In genomic region chr15:73019733-73020132, GRCh38 we compare ENCODE assay signal across 31 cellular contexts.
"Had no signal": no experiment of that assay in that cellular context is flagged by ENCODE, and none has a peak within 500 bp of the region (broad histone marks: within the 10 kb centered on the region; RNA-seq: fewer than 3 reads in every experiment).

No MANE protein-coding gene starts in this region.

- FAIRE-seq: bronchial epithelial cell had no signal

- H3K4me2 ChIP-seq: PC-9 had no signal

- H2AFZ ChIP-seq: PC-9 had no signal

- DNase-seq: activated CD4-positive, alpha-beta memory T cell treated with anti-CD3 and anti-CD28 coated beads for 36 hours; activated CD4-positive, alpha-beta T cell treated with anti-CD3 and anti-CD28 coated beads for 36 hours; activated CD4-positive, alpha-beta T cell treated with anti-CD3 and anti-CD28 coated beads, Interleukin-2, amount 50 U/mL, for 1 hour; activated CD8-positive, alpha-beta memory T cell treated with anti-CD3 and anti-CD28 coated beads, Interleukin-2, amount 50 U/mL, for 4 hours; activated gamma-delta T cell treated with Interleukin-2 at 50 U/mL for 16 hours; activated naive CD4-positive, alpha-beta T cell treated with anti-CD3 and anti-CD28 coated beads for 36 hours; activated T-cell treated with anti-CD3 and anti-CD28 coated beads for 4 hours; activated T-cell treated with anti-CD3 and anti-CD28 coated beads, Interleukin-2, amount 50 U/mL, for 4 hours; adrenal gland; caudate nucleus; cerebellar nuclear complex; Kasumi-1; KG1; MM.1S; MV-4-11; NCI-H1092; NCI-H1436 treated with DMSO at 0.1 percent for 48 hours; NCI-H1694 treated with DMSO at 0.1 percent for 48 hours; NCI-H2029; NCI-H345; NCI-H524 treated with DMSO at 0.1 percent for 48 hours; NK-92 treated with Interleukin-12 subunit alpha and Interleukin-12 subunit beta, amount 100 ng/mL, for 24 hours; PC-9; Right ventricle myocardium superior; SW 1271; T-helper 1 cell; T1000 had no signal

- ATAC-seq: activated CD4-positive, alpha-beta T cell treated with anti-CD3 and anti-CD28 coated beads for 36 hours; activated CD4-positive, CD25-positive, alpha-beta regulatory T cell treated with anti-CD3 and anti-CD28 coated beads, Interleukin-2, amount 50 U/mL, for 24 hours; activated naive CD4-positive, alpha-beta T cell treated with anti-CD3 and anti-CD28 coated beads, Interleukin-2, amount 50 U/mL, for 72 hours; activated T-cell treated with anti-CD3 and anti-CD28 coated beads, Interleukin-2, amount 50 U/mL, for 4 hours; WTC11 had no signal

- H3K4me1 ChIP-seq: adrenal gland had no signal

- H3K36me3 ChIP-seq: adrenal gland had no signal

- H3K4me3 ChIP-seq: adrenal gland, PC-9 had no signal

- H3K27me3 ChIP-seq: adrenal gland had no signal

- H3K9me3 ChIP-seq: adrenal gland had no signal

- H3K27ac ChIP-seq: adrenal gland, PC-9 had no signal
